In the genomic region with DNA sequence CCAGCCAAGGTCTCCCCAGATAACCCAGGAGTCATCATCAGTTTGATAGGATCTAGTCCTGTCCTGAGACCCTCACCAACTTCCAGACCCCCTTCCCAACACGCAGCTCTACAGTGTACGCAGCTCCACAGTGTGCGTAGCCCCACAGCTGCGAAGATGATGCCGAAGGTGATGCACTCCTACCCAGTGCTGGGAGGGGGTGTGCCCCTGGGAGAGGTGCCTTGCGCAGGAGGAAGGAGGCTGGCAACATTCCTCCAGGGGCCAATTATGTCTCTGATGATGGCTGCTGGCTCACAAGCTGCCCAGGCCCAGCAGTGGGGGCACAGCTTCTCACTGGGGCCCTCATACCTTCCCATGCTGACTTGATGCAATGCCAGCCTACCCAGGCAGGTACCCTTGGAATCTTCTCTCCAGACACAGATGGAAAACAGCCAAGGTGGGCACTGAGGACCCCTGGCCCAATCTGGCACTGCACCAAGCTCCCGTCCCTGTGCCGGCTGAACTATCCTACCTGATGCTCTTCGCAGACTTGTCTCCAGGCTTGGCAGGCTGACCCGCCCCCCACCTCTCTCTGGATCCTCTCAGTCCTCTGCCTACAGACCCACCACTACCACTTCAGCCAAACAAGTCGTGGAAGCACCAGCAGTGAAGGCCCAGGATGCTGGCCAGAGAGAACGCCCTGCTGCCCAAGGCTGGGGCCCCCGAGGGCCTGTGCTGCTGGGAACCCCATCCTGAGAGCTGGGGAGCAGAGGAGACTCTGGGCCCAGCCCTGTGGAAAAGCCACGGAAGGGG, we compare ENCODE assay signal across 6 cellular contexts. TPM values are rescaled to one million over a fixed set of nuclear protein-coding genes. Genes with fewer than 3 reads are reported as not detected.
A peak's percentile ranks its signal among the peaks of the same experiment; 100 is the strongest.
DNase-seq lines count a peak whose midpoint lies in the region; ATAC-seq and TF ChIP-seq lines count a peak whose summit lies in the region.

No MANE protein-coding gene starts in this region.

- peaks cover 0 to 19% (median 9%) of the 10 kb centered on the region in 4 donors for H3K4me1 Mint-ChIP-seq in CD4-positive, CD25-positive, alpha-beta regulatory T cell
- H3K4me1 Mint-ChIP-seq in activated T-helper 17 cell treated with anti-CD3 and anti-CD28 coated beads, Interleukin-2, amount 50 U/mL, for 72 hours = peaks cover 2% of the 10 kb centered on the region

- peaks cover 3% of the 10 kb centered on the region for H3K36me3 Mint-ChIP-seq in CD4-positive, CD25-positive, alpha-beta regulatory T cell
- H3K36me3 Mint-ChIP-seq in activated T-helper 17 cell treated with anti-CD3 and anti-CD28 coated beads, Interleukin-2, amount 50 U/mL, for 72 hours (ENCODE audit: low read depth) = peaks cover 12% of the 10 kb centered on the region

- H3K27me3 Mint-ChIP-seq in CD4-positive, CD25-positive, alpha-beta regulatory T cell = no peaks in the 10 kb centered on the region
- no peaks in the 10 kb centered on the region for H3K27me3 Mint-ChIP-seq in activated T-helper 17 cell treated with anti-CD3 and anti-CD28 coated beads, Interleukin-2, amount 50 U/mL, for 72 hours

- peak overlapping the region; percentile 68 for H3K27ac ChIP-seq in CD4-positive, CD25-positive, alpha-beta regulatory T cell (ENCODE audit: insufficient read depth, low read length, poor library complexity, severe bottlenecking)
- peak overlapping the region in 1 of 2 donors; percentile 56 for H3K27ac ChIP-seq in lung (ENCODE audit: low read depth in 1 of 2, low read length in 1 of 2)

- WGBS in lung, 2 donors = 74 to 81% methylated on average over 14 of the region's 14 CpGs

- DNase-seq in CD4-positive, CD25-positive, alpha-beta regulatory T cell = no peak
- DNase-seq in lung (ENCODE audit: low spot score) (no peak), DMS79 treated with DMSO at 0.1 percent for 48 hours (lab: John Stamatoyannopoulos, UW) (no peak), NCI-H446 (lab: John Stamatoyannopoulos, UW) (no peak)

- H3K4me3 Mint-ChIP-seq in CD4-positive, CD25-positive, alpha-beta regulatory T cell = peak overlapping the region; percentile 80 to 90 (median 87)
- H3K4me3 Mint-ChIP-seq in activated T-helper 17 cell treated with anti-CD3 and anti-CD28 coated beads, Interleukin-2, amount 50 U/mL, for 72 hours = peak overlapping the region; percentile 81

- no peak overlapping the region for H3K4me3 ChIP-seq in CD4-positive, CD25-positive, alpha-beta regulatory T cell (ENCODE audit: low read depth, low read length)
- peak overlapping the region; percentile 62 for H3K4me3 ChIP-seq in lung

- no peak for ATAC-seq in CD4-positive, CD25-positive, alpha-beta regulatory T cell (ENCODE audit: low read depth in 2 of 2)
- ATAC-seq in activated T-helper 17 cell treated with anti-CD3 and anti-CD28 coated beads, Interleukin-2, amount 50 U/mL, for 72 hours (replicated peaks) = no peak
- ATAC-seq in lung (ENCODE audit: insufficient read depth, low FRiP score) (no peak), GM19351 (IDR thresholded peaks at IDR 0.05; ENCODE audit: unreplicated experiment) (no peak)

- H3K27ac Mint-ChIP-seq in CD4-positive, CD25-positive, alpha-beta regulatory T cell = peak overlapping the region; percentile 64 to 93 (median 91)
- H3K27ac Mint-ChIP-seq in activated T-helper 17 cell treated with anti-CD3 and anti-CD28 coated beads, Interleukin-2, amount 50 U/mL, for 72 hours = peak overlapping the region; percentile 89

- TF ChIP-seq CTCF in lung (IDR thresholded peaks at IDR 0.05; ENCODE audit: control extremely low read depth, extremely low read depth) = no peak

- no peaks in the 10 kb centered on the region for H3K27me3 ChIP-seq in CD4-positive, CD25-positive, alpha-beta regulatory T cell (ENCODE audit: control insufficient read depth, insufficient read depth, low read length)
- no peaks in the 10 kb centered on the region for H3K27me3 ChIP-seq in lung (ENCODE audit: control insufficient read depth, insufficient read depth)

- H3K36me3 ChIP-seq in CD4-positive, CD25-positive, alpha-beta regulatory T cell (ENCODE audit: control insufficient read depth, insufficient read depth, low read length) = peaks cover 7% of the 10 kb centered on the region
- peaks cover 0 to 25% of the 10 kb centered on the region in 2 donors for H3K36me3 ChIP-seq in lung (ENCODE audit: control insufficient read depth in 2 of 2, insufficient read depth in 2 of 2, low read length in 2 of 2)

- H3K4me1 ChIP-seq in CD4-positive, CD25-positive, alpha-beta regulatory T cell (ENCODE audit: control insufficient read depth, insufficient read depth, low read length, poor library complexity, severe bottlenecking) = peaks cover 14% of the 10 kb centered on the region
- peaks cover 4 to 5% of the 10 kb centered on the region in 2 donors for H3K4me1 ChIP-seq in lung (ENCODE audit: control insufficient read depth in 2 of 2, insufficient read depth in 2 of 2, low read length in 2 of 2)

- H3K9me3 ChIP-seq in CD4-positive, CD25-positive, alpha-beta regulatory T cell (ENCODE audit: control insufficient read depth in 2 of 2, low read length in 2 of 2) = no peaks in the 10 kb centered on the region
- no peaks in the 10 kb centered on the region for H3K9me3 ChIP-seq in lung (ENCODE audit: control insufficient read depth in 2 of 2, insufficient read depth in 1 of 2, low read length in 1 of 2)

- peaks cover 0 to 2% (median 0%) of the 10 kb centered on the region in 7 donors for H3K9me3 Mint-ChIP-seq in CD4-positive, CD25-positive, alpha-beta regulatory T cell
- H3K9me3 Mint-ChIP-seq in activated T-helper 17 cell treated with anti-CD3 and anti-CD28 coated beads, Interleukin-2, amount 50 U/mL, for 72 hours = no peaks in the 10 kb centered on the region

RNA-seq across cellular contexts. Expression of a gene that starts 1.4 kb away (rescaled TPM):
- 21.2 TPM for total RNA-seq in CD4-positive, CD25-positive, alpha-beta regulatory T cell
- polyA plus RNA-seq in CD4-positive, CD25-positive, alpha-beta regulatory T cell = under 1 TPM; 0.41 to 0.47 (median 0.45) TPM
- 10 to 100 TPM; 13.9 to 21.3 TPM for total RNA-seq in activated T-helper 17 cell treated with anti-CD3 and anti-CD28 coated beads, Interleukin-2, amount 50 U/mL, for 72 hours
- total RNA-seq in lung = 10 to 100 TPM; 10.7 to 18.9 TPM
- polyA plus RNA-seq in lung = 10 to 100 TPM in 1 of 2 donors, 1 to 10 TPM in 1; 8.7 to 13.0 TPM

RNA-seq across cellular contexts. Expression of a gene that starts 11.1 kb away (rescaled TPM):
- total RNA-seq in CD4-positive, CD25-positive, alpha-beta regulatory T cell = 14.3 TPM
- polyA plus RNA-seq in CD4-positive, CD25-positive, alpha-beta regulatory T cell = 1 to 10 TPM; 5.9 to 8.3 (median 7.2) TPM
- total RNA-seq in activated T-helper 17 cell treated with anti-CD3 and anti-CD28 coated beads, Interleukin-2, amount 50 U/mL, for 72 hours = 10 to 100 TPM; 21.4 to 32.7 TPM
- 1 to 10 TPM; 2.3 to 6.4 TPM for total RNA-seq in lung
- 1 to 10 TPM; 4.7 to 6.8 TPM for polyA plus RNA-seq in lung

RNA-seq across cellular contexts. Expression of a gene that starts 12.1 kb away (rescaled TPM):
- 43.0 TPM for total RNA-seq in CD4-positive, CD25-positive, alpha-beta regulatory T cell
- polyA plus RNA-seq in CD4-positive, CD25-positive, alpha-beta regulatory T cell = 10 to 100 TPM; 25.1 to 35.7 (median 31.6) TPM
- 10 to 100 TPM; 27.5 to 36.2 TPM for total RNA-seq in activated T-helper 17 cell treated with anti-CD3 and anti-CD28 coated beads, Interleukin-2, amount 50 U/mL, for 72 hours
- 10 to 100 TPM; 33.6 to 42.7 TPM for total RNA-seq in lung
- 10 to 100 TPM; 34.8 to 37.5 TPM for polyA plus RNA-seq in lung

RNA-seq across cellular contexts. Expression of a gene that starts 12.6 kb away (rescaled TPM):
- total RNA-seq in CD4-positive, CD25-positive, alpha-beta regulatory T cell = 61.8 TPM
- 10 to 100 TPM; 76.8 to 85.3 (median 80.1) TPM for polyA plus RNA-seq in CD4-positive, CD25-positive, alpha-beta regulatory T cell
- total RNA-seq in activated T-helper 17 cell treated with anti-CD3 and anti-CD28 coated beads, Interleukin-2, amount 50 U/mL, for 72 hours = 10 to 100 TPM; 88.5 to 97.4 TPM
- total RNA-seq in lung = 10 to 100 TPM; 61.2 to 65.0 TPM
- 10 to 100 TPM; 43.6 to 47.1 TPM for polyA plus RNA-seq in lung
